20 cellular contexts compared by ENCODE assay signal in the genomic region with DNA sequence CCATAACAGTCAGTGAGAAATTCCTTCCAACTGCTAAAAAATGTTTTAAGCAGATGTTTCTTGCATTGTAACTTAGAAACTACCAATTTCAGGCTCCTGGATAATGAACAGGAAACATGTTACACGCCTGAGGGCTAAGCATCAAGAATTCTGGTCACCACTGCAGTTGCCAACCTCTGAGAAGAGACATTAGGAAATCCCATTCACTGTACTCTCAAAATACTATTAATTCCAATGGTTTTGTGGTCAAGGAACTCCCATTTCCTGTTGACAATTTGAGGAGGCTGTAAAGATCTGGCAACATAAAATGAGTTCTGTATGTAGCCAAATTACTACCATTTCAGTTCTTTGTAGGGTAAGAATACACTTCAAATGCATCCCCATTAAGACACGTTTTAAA.
DNase-seq lines count a peak whose midpoint lies in the region; TF ChIP-seq lines count a peak whose summit lies in the region.
"Had no signal": no experiment of that assay in that cellular context is flagged by ENCODE, and none has a peak within 500 bp of the region (broad histone marks: within the 10 kb centered on the region; RNA-seq: fewer than 3 reads in every experiment).

No MANE protein-coding gene starts in this region.

- no peak overlapping the region for H3K27ac ChIP-seq in GM23248
- H3K27ac ChIP-seq: gastroesophageal sphincter, thyroid gland had no signal

- H4K20me1 ChIP-seq in GM23248 (ENCODE audit: insufficient read depth): no peaks in the 10 kb centered on the region

- no peak for TF ChIP-seq CTCF in fibroblast of pulmonary artery (IDR thresholded peaks at IDR 0.05; ENCODE audit: low read length, missing control alignments)

- H2AFZ ChIP-seq in GM23248: no peak overlapping the region

- H3K9ac ChIP-seq in GM23248 (no peak overlapping the region), adipocyte (ENCODE audit: low read length) (no peak overlapping the region)

- H3K36me3 ChIP-seq in GM23248 (ENCODE audit: low read depth): no peaks in the 10 kb centered on the region
- H3K36me3 ChIP-seq in adipocyte (ENCODE audit: control insufficient read depth, insufficient read depth, low read length, severe bottlenecking): no peaks in the 10 kb centered on the region
- H3K36me3 ChIP-seq: gastroesophageal sphincter, thyroid gland had no signal

- H3F3A ChIP-seq in GM23248 (ENCODE audit: insufficient read depth): peaks cover 32% of the 10 kb centered on the region

- intact Hi-C loops in posterior vena cava (cut with DNase I): no loop called here

- H3K79me2 ChIP-seq in GM23248 (ENCODE audit: insufficient read depth): no peaks in the 10 kb centered on the region

- peaks cover 33% of the 10 kb centered on the region for H3K4me1 ChIP-seq in GM23248 (ENCODE audit: insufficient read depth)
- H3K4me1 ChIP-seq in adipocyte (ENCODE audit: control insufficient read depth, insufficient read depth, low read length): peaks cover 7% of the 10 kb centered on the region
- H3K4me1 ChIP-seq: gastroesophageal sphincter, thyroid gland had no signal

- H3K4me3 ChIP-seq in GM23248: no peak overlapping the region
- H3K4me3 ChIP-seq in adipocyte (ENCODE audit: low read length): no peak overlapping the region
- H3K4me3 ChIP-seq in fibroblast of pulmonary artery (replicated peaks; ENCODE audit: low read depth, low read length): no peak overlapping the region
- H3K4me3 ChIP-seq: gastroesophageal sphincter, thyroid gland had no signal

- WGBS in GM23248 (ENCODE audit: low coverage in 1 of 2, low lambda C conversion rate in 2 of 2, missing lambda C conversion rate in 2 of 2), 2 experiments: 56% methylated on average over 2 of the region's 2 CpGs

- H3K9me3 ChIP-seq in GM23248 (ENCODE audit: low read depth): no peaks in the 10 kb centered on the region
- no peaks in the 10 kb centered on the region for H3K9me3 ChIP-seq in adipocyte (ENCODE audit: control insufficient read depth, low read length)
- H3K9me3 ChIP-seq: gastroesophageal sphincter, thyroid gland had no signal

- peak; percentile 29 for DNase-seq in A172 (ENCODE audit: low spot score)
- peak; percentile 78 for DNase-seq in GM23248
- peak; percentile 59 for DNase-seq in adipocyte (ENCODE audit: low read depth)
- DNase-seq in fibroblast of pulmonary artery (ENCODE audit: low read depth): peak; percentile 70
- no peak for DNase-seq in stimulated activated naive CD4-positive, alpha-beta T cell (lab: John Stamatoyannopoulos, UW)
- no peak for DNase-seq in NCI-H774 (lab: John Stamatoyannopoulos, UW)
- DNase-seq in posterior vena cava (ENCODE audit: low spot score): no peak
- DNase-seq in NCI-H1436 treated with DMSO at 0.1 percent for 48 hours (lab: John Stamatoyannopoulos, UW): no peak
- DNase-seq: 8988T; activated T-cell treated with anti-CD3 and anti-CD28 coated beads, Interleukin-2, amount 50 U/mL, for 72 hours; CD4-positive, alpha-beta T cell; effector memory CD4-positive, alpha-beta T cell; left cardiac atrium; NCI-H2081 treated with DMSO at 0.1 percent for 48 hours; NCI-H524 treated with DMSO at 0.1 percent for 48 hours; SIG-M5; stimulated activated CD4-positive, alpha-beta T cell treated with anti-CD3 and anti-CD28 coated beads, Interleukin-15, amount 100 ng/mL, for 24 hours; T-helper 2 cell; thyroid gland had no signal

- H3K27me3 ChIP-seq in GM23248 (replicated peaks; ENCODE audit: insufficient read depth): no peaks in the 10 kb centered on the region
- no peaks in the 10 kb centered on the region for H3K27me3 ChIP-seq in adipocyte (replicated peaks; ENCODE audit: control insufficient read depth, insufficient read depth, low read length)
- H3K27me3 ChIP-seq: gastroesophageal sphincter, thyroid gland had no signal

- H3K9me2 ChIP-seq in GM23248 (ENCODE audit: insufficient read depth): no peaks in the 10 kb centered on the region

- H3K4me2 ChIP-seq in GM23248 (ENCODE audit: unreplicated experiment): peak overlapping the region; percentile 23

- in situ Hi-C loops in GM23248 (cut with MboI): no loop called here

Comparison
In these comparisons a context has a peak if more than half of its experiments do, and no peak if none do; other contexts are left out.
1. DNase-seq: peak in A172 (single experiment), GM23248 (single experiment), adipocyte (single experiment) and fibroblast of pulmonary artery (single experiment); none in stimulated activated naive CD4-positive, alpha-beta T cell (0 of 6), NCI-H774 (single experiment), posterior vena cava (single experiment) and NCI-H1436 treated with DMSO at 0.1 percent for 48 hours (single experiment).